ENCODE assay signal across 8 cellular contexts in the genomic region with DNA sequence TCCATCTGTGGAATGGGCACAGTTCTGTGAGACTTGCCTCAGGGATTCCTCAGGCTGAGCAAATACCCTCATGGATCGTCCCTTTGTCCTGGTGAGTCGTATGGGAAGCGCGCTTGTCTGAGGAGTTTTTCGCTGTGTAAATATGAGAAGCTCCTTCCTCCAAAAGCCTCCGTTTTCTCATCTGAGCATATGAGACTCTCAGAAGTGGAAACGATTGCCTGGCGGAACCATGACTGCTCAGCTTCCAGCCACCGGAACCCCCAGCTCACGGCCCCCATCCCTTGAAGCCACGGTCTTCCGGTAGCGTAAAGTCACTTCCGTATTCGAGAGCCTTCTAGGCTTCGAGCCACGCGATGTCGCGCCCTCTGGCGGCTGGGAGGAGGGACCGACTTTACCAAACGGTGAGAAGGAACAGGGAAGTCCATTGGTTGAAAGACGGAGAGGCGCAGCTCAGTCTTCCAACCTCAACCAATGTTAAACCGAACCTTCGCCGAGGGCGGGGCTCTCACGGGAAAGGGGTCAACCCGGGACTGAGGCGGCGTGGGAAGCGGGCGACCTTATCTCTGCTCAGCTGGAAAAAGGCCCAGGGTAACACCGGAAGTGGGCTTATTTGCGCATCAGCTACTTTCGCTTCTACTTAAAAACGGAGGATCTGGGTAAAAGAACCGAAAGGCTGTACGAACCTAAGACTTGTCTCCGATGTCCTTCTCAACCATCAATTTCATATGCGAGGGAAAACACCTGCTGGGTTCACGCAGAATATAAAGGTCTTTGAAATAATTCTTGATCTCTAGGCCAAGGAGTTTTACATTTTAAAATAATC. TPM values are rescaled to one million over a fixed set of nuclear protein-coding genes. Genes with fewer than 3 reads are reported as not detected.
DNase-seq lines count a peak whose midpoint lies in the region; ATAC-seq, FAIRE-seq and TF ChIP-seq lines count a peak whose summit lies in the region.

No MANE protein-coding gene starts in this region.

- FAIRE-seq in D721Med (lab: Jason Lieb, UNC), result peak; percentile 55
- FAIRE-seq in endometrium (lab: Jason Lieb, UNC), result peak; percentile 99

- H3K9me3 ChIP-seq in HUES48 (ENCODE audit: control insufficient read depth, insufficient read depth, low read length) (no peaks in the 10 kb centered on the region), NT2/D1 (ENCODE audit: insufficient read depth, low read length) (peaks cover 15% of the 10 kb centered on the region), mesodermal cell (ENCODE audit: control insufficient read depth, low read length) (no peaks in the 10 kb centered on the region)

- H3K27ac ChIP-seq in HUES48 (ENCODE audit: low read depth, low read length) (peak overlapping the region; percentile 36), mesodermal cell (ENCODE audit: low read depth, low read length, severe bottlenecking) (peak overlapping the region; percentile 7)

- WGBS in mesodermal cell (ENCODE audit: insufficient coverage in 2 of 2), 2 experiments, result 60 to 69% methylated on average over 39 to 43 of the region's 44 CpGs

- peak; percentile 81 for DNase-seq in D721Med (ENCODE audit: insufficient read length, low spot score)
- DNase-seq in NT2/D1 (ENCODE audit: low read depth, low spot score), result peak; percentile 100
- DNase-seq in activated CD8-positive, alpha-beta memory T cell treated with anti-CD3 and anti-CD28 coated beads, Interleukin-2, amount 50 U/mL, for 4 hours, result peak; percentile 98
- DNase-seq in stimulated activated CD8-positive, alpha-beta memory T cell treated with anti-CD3 and anti-CD28 coated beads, Interleukin-15, amount 100 ng/mL, for 4 hours (ENCODE audit: low read depth in 2 of 2), result peak; percentile 98 to 99

- H3K4me3 ChIP-seq in HUES48 (ENCODE audit: low read depth, low read length) (peak overlapping the region; percentile 82), NT2/D1 (ENCODE audit: insufficient read length, low read depth) (peak overlapping the region; percentile 89), mesodermal cell (ENCODE audit: extremely low read depth, insufficient read depth, low read length, poor library complexity, severe bottlenecking) (peak overlapping the region; percentile 51)

- peaks cover 5% of the 10 kb centered on the region; the same call in 1 of the 2 replicates for H3K27me3 ChIP-seq in HUES48 (ENCODE audit: control insufficient read depth, insufficient read depth, low read length)
- H3K27me3 ChIP-seq in NT2/D1 (ENCODE audit: insufficient read depth, insufficient read length), result no peaks in the 10 kb centered on the region

- peak; percentile 93 for ATAC-seq in GM21390 (IDR thresholded peaks at IDR 0.05; ENCODE audit: unreplicated experiment)

- peak overlapping the region; percentile 76 for H3K9ac ChIP-seq in HUES48 (ENCODE audit: low read depth, low read length)
- H3K9ac ChIP-seq in NT2/D1 (ENCODE audit: insufficient read length, low read depth), result peak overlapping the region; percentile 84

- TF ChIP-seq CTCF in D721Med (IDR thresholded peaks at IDR 0.05; ENCODE audit: insufficient read depth, missing control alignments), result peak; percentile 97

- H3K4me1 ChIP-seq in HUES48 (ENCODE audit: control insufficient read depth, insufficient read depth, low read length) (peaks cover 16% of the 10 kb centered on the region), NT2/D1 (ENCODE audit: insufficient read depth, insufficient read length) (no peaks in the 10 kb centered on the region), mesodermal cell (ENCODE audit: control insufficient read depth, insufficient read depth, low read length, poor library complexity, severe bottlenecking) (no peaks in the 10 kb centered on the region)

- H3K36me3 ChIP-seq in HUES48 (ENCODE audit: control insufficient read depth, insufficient read depth, low read length), result no peaks in the 10 kb centered on the region
- H3K36me3 ChIP-seq in NT2/D1 (ENCODE audit: insufficient read depth, insufficient read length, low read length), result peaks cover 7% of the 10 kb centered on the region
- no peaks in the 10 kb centered on the region for H3K36me3 ChIP-seq in mesodermal cell (ENCODE audit: control insufficient read depth, insufficient read depth, low read length)

RNA-seq across cellular contexts. Expression of a gene that starts 46.3 kb away (rescaled TPM):
- polyA plus RNA-seq in mesodermal cell (2013, experiment 1 of 2), result 5.4 TPM
- 3.1 TPM for polyA plus RNA-seq in mesodermal cell (2013, experiment 2 of 2)

RNA-seq across cellular contexts. Expression of a gene that starts 54.6 kb away (rescaled TPM):
- polyA plus RNA-seq in mesodermal cell (2013, experiment 1 of 2), result 8.0 TPM
- polyA plus RNA-seq in mesodermal cell (2013, experiment 2 of 2), result 7.7 TPM

Comparison
In these comparisons a context has a peak if more than half of its experiments do, and no peak if none do; other contexts are left out.
1. Peak in every context shown above with its lines: DNase-seq, ATAC-seq, H3K4me3 ChIP-seq and H3K27ac ChIP-seq.